Comparison of ENCODE assay signal across 20 cellular contexts in genomic region chr2:181766129-181766528, GRCh38.
DNase-seq lines count a peak whose midpoint lies in the region; ATAC-seq and TF ChIP-seq lines count a peak whose summit lies in the region.
"Had no signal": no experiment of that assay in that cellular context is flagged by ENCODE, and none has a peak within 500 bp of the region (broad histone marks: within the 10 kb centered on the region; RNA-seq: fewer than 3 reads in every experiment).

No MANE protein-coding gene starts in this region.

- no peak overlapping the region for H3K4me2 ChIP-seq in PC-3 (ENCODE audit: low read length)
- H3K4me2 ChIP-seq: BLaER1, GM23338 had no signal

- H3K4me1 Mint-ChIP-seq in progenitor cell of endocrine pancreas (ENCODE audit: low read depth) = peaks cover 17% of the 10 kb centered on the region
- H3K4me1 Mint-ChIP-seq in stimulated activated effector memory CD8-positive, alpha-beta T cell treated with anti-CD3 and anti-CD28 coated beads, Interleukin-12 subunit alpha, Interleukin-12 subunit beta, amount 100 ng/mL, for 72 hours = no peaks in the 10 kb centered on the region
- H3K4me1 Mint-ChIP-seq: B cell; CD4-positive, CD25-positive, alpha-beta regulatory T cell; GM23338 had no signal

- no peaks in the 10 kb centered on the region for H3K79me2 ChIP-seq in PC-3 (ENCODE audit: low read length)

- POLR2A ChIA-PET in PC-3 (lab: Charles Lee; ENCODE audit: unreplicated experiment) = no interaction called here

- no peaks in the 10 kb centered on the region for H3K9me3 Mint-ChIP-seq in progenitor cell of endocrine pancreas (ENCODE audit: low read depth)
- H3K9me3 Mint-ChIP-seq in stimulated activated effector memory CD8-positive, alpha-beta T cell treated with anti-CD3 and anti-CD28 coated beads, Interleukin-12 subunit alpha, Interleukin-12 subunit beta, amount 100 ng/mL, for 72 hours = no peaks in the 10 kb centered on the region
- H3K9me3 Mint-ChIP-seq: CD8-positive, alpha-beta T cell; GM23338 had no signal

- H3K27me3 Mint-ChIP-seq in progenitor cell of endocrine pancreas = no peaks in the 10 kb centered on the region

- no peaks in the 10 kb centered on the region for H3K27me3 ChIP-seq in PC-3 (ENCODE audit: low read length)
- H3K27me3 ChIP-seq: BLaER1 had no signal

- intact Hi-C loops in PC-3 (cut with micrococcal nuclease) = no loop called here

- peaks cover 13% of the 10 kb centered on the region for H3K4me1 ChIP-seq in PC-3 (ENCODE audit: insufficient read depth, low read length)
- H3K4me1 ChIP-seq: BLaER1, Caco-2 had no signal

- no peaks in the 10 kb centered on the region for H3F3A ChIP-seq in PC-3 (ENCODE audit: low read length, unreplicated experiment)

- no TSS peak for BruUV-seq in PC-3 (replicated peaks; lab: Mats Ljungman, UMichigan)

- no peaks in the 10 kb centered on the region for H3K36me3 Mint-ChIP-seq in progenitor cell of endocrine pancreas (ENCODE audit: insufficient read depth)
- H3K36me3 Mint-ChIP-seq in stimulated activated effector memory CD8-positive, alpha-beta T cell treated with anti-CD3 and anti-CD28 coated beads, Interleukin-12 subunit alpha, Interleukin-12 subunit beta, amount 100 ng/mL, for 72 hours = no peaks in the 10 kb centered on the region
- H3K36me3 Mint-ChIP-seq: CD4-positive, CD25-positive, alpha-beta regulatory T cell; CD8-positive, alpha-beta T cell had no signal

- ATAC-seq in PC-3 = peak; percentile 60
- ATAC-seq in stimulated activated effector memory CD8-positive, alpha-beta T cell treated with anti-CD3 and anti-CD28 coated beads, Interleukin-12 subunit alpha, Interleukin-12 subunit beta, amount 100 ng/mL, for 72 hours = no peak
- ATAC-seq: CD8-positive, alpha-beta T cell; GM23338 had no signal

- no peak for TF ChIP-seq CTCF in PC-3 (conservative IDR thresholded peaks at IDR 0.05; ENCODE audit: low read depth, low read length)
- TF ChIP-seq CTCF in progenitor cell of endocrine pancreas (IDR thresholded peaks at IDR 0.05; ENCODE audit: unreplicated experiment) = no peak
- no peak for TF ChIP-seq CTCF in GM10266 (IDR thresholded peaks at IDR 0.05; ENCODE audit: control insufficient read depth, insufficient read depth, low read depth, missing control alignments)

- H3K27ac Mint-ChIP-seq in progenitor cell of endocrine pancreas = peak overlapping the region; percentile 56
- no peak overlapping the region for H3K27ac Mint-ChIP-seq in stimulated activated effector memory CD8-positive, alpha-beta T cell treated with anti-CD3 and anti-CD28 coated beads, Interleukin-12 subunit alpha, Interleukin-12 subunit beta, amount 100 ng/mL, for 72 hours
- H3K27ac Mint-ChIP-seq: B cell; CD4-positive, CD25-positive, alpha-beta regulatory T cell; CD8-positive, alpha-beta T cell; GM23338 had no signal

- H3K4me3 Mint-ChIP-seq in progenitor cell of endocrine pancreas (ENCODE audit: low read depth) = no peak overlapping the region
- H3K4me3 Mint-ChIP-seq in stimulated activated effector memory CD8-positive, alpha-beta T cell treated with anti-CD3 and anti-CD28 coated beads, Interleukin-12 subunit alpha, Interleukin-12 subunit beta, amount 100 ng/mL, for 72 hours = no peak overlapping the region
- H3K4me3 Mint-ChIP-seq: B cell; CD4-positive, CD25-positive, alpha-beta regulatory T cell; CD8-positive, alpha-beta T cell; GM23338 had no signal

- H4K20me1 ChIP-seq in PC-3 (ENCODE audit: low read length) = no peaks in the 10 kb centered on the region
- H4K20me1 ChIP-seq: BLaER1 had no signal

- no peaks in the 10 kb centered on the region for H3K36me3 ChIP-seq in PC-3 (ENCODE audit: low read depth, low read length)
- H3K36me3 ChIP-seq: BLaER1, HAP-1 had no signal

- DNase-seq in DMS53 (lab: John Stamatoyannopoulos, UW) (peak; percentile 24), DMS53 treated with DMSO at 0.1 percent for 48 hours (lab: John Stamatoyannopoulos, UW; ENCODE audit: unreplicated experiment) (no peak), HT1080 (ENCODE audit: low read depth) (peak; percentile 30), PC-3 (peak; percentile 46), progenitor cell of endocrine pancreas (ENCODE audit: low spot score, unreplicated experiment) (no peak), GM10266 (ENCODE audit: extremely low spot score) (no peak), middle frontal gyrus (ENCODE audit: extremely low spot score, low spot score) (no peak)
- no peak for DNase-seq in stimulated activated effector memory CD8-positive, alpha-beta T cell treated with anti-CD3 and anti-CD28 coated beads, Interleukin-12 subunit alpha, Interleukin-12 subunit beta, amount 100 ng/mL, for 72 hours (ENCODE audit: low spot score in 2 of 2)
- DNase-seq: Caco-2; CD4-positive, CD25-positive, alpha-beta regulatory T cell; CD8-positive, alpha-beta T cell; DMS153; DMS79 treated with DMSO at 0.1 percent for 48 hours; GF-D8 had no signal

- no peak overlapping the region for H3K4me3 ChIP-seq in PC-3 (ENCODE audit: low read length)
- H3K4me3 ChIP-seq: BLaER1, GM23338, HAP-1 had no signal

- no peak overlapping the region for H3K9ac ChIP-seq in PC-3 (ENCODE audit: low read length)
- H3K9ac ChIP-seq: BLaER1 had no signal

- no peak overlapping the region for H3K27ac ChIP-seq in PC-3 (ENCODE audit: low read length)
- H3K27ac ChIP-seq: 22Rv1, BLaER1, C4-2B had no signal

- H3K9me3 ChIP-seq in PC-3 (ENCODE audit: low read length) = no peaks in the 10 kb centered on the region
- H3K9me3 ChIP-seq: BLaER1, Caco-2, HAP-1 had no signal

- H2AFZ ChIP-seq in PC-3 (ENCODE audit: low read length) = no peak overlapping the region
- H2AFZ ChIP-seq: GM23338 had no signal

- CTCF ChIA-PET in PC-3 (lab: Charles Lee) = interaction anchor here (0.5 kb wide), 1 partner anchor 46 kb away, joined by 4 read pairs; no protein-coding TSS in a partner anchor

- H3K9me2 ChIP-seq in PC-3 (replicated peaks; ENCODE audit: low read length) = no peaks in the 10 kb centered on the region

Comparison
In these comparisons a context has a peak if more than half of its experiments do, and no peak if none do; other contexts are left out.
1. DNase-seq: peak in DMS53 (single experiment), HT1080 (single experiment) and PC-3 (single experiment); none in DMS53 treated with DMSO at 0.1 percent for 48 hours (single experiment), progenitor cell of endocrine pancreas (single experiment), GM10266 (single experiment), stimulated activated effector memory CD8-positive, alpha-beta T cell treated with anti-CD3 and anti-CD28 coated beads, Interleukin-12 subunit alpha, Interleukin-12 subunit beta, amount 100 ng/mL, for 72 hours (0 of 2) and middle frontal gyrus (single experiment).